ENCODE assay signal across 14 cellular contexts in the genomic region with DNA sequence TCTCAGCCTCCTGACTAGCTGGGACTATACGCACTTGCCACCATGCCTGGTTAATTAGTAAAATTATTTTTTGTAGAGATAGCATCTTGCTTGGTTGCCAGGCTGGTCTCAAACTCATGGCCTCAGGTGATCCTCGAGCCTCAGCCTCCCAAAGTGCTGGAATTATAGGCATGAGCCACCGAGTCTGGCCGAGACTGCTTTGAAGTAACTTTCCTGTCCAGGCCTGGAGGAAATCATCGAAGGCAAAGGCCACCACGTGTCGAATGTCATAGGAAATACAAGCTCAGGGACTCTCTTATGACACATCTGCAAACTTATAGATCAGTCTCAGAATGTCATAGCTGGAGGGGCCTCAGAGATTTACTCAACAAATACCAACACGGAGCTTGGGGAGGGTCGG. TPM values are rescaled to one million over a fixed set of nuclear protein-coding genes. Genes with fewer than 3 reads are reported as not detected.
DNase-seq lines count a peak whose midpoint lies in the region; ATAC-seq and TF ChIP-seq lines count a peak whose summit lies in the region.
"Had no signal": no experiment of that assay in that cellular context is flagged by ENCODE, and none has a peak within 500 bp of the region (broad histone marks: within the 10 kb centered on the region; RNA-seq: fewer than 3 reads in every experiment).

No MANE protein-coding gene starts in this region.

- no peak overlapping the region for H3K4me3 Mint-ChIP-seq in T-helper 1 cell treated with Interleukin-12 subunit alpha and Interleukin-12 subunit beta and Interleukin-4 antibody, amounts not matched to agents 30 μg/mL and 1 μg/mL, for 36 hours
- H3K4me3 Mint-ChIP-seq: stimulated activated naive CD8-positive, alpha-beta T cell treated with anti-CD3 and anti-CD28 coated beads, Interleukin-15, Interleukin-2, amounts not matched to agents 100 ng/mL and 50 ng/mL, for 24 hours had no signal

- H3K27ac ChIP-seq in colonic mucosa (peak overlapping the region; percentile 31), suprapubic skin (peak overlapping the region; percentile 79)
- H3K27ac ChIP-seq: 22Rv1 had no signal

- peaks cover 57% of the 10 kb centered on the region for H3K4me1 Mint-ChIP-seq in T-helper 1 cell treated with Interleukin-12 subunit alpha and Interleukin-12 subunit beta and Interleukin-4 antibody, amounts not matched to agents 30 μg/mL and 1 μg/mL, for 36 hours (ENCODE audit: low read depth)

- intact Hi-C loops in colonic mucosa (cut with DNase I) (no loop called here), mucosa of descending colon (cut with DNase I, micrococcal nuclease) (no loop called here)

- H3K4me3 ChIP-seq in colonic mucosa: no peak overlapping the region
- H3K4me3 ChIP-seq in suprapubic skin: no peak overlapping the region
- H3K4me3 ChIP-seq in mucosa of descending colon: no peak overlapping the region

- no peaks in the 10 kb centered on the region for H3K9me3 Mint-ChIP-seq in T-helper 1 cell treated with Interleukin-12 subunit alpha and Interleukin-12 subunit beta and Interleukin-4 antibody, amounts not matched to agents 30 μg/mL and 1 μg/mL, for 36 hours
- H3K9me3 Mint-ChIP-seq: naive B cell; stimulated activated naive CD8-positive, alpha-beta T cell treated with anti-CD3 and anti-CD28 coated beads, Interleukin-15, Interleukin-2, amounts not matched to agents 100 ng/mL and 50 ng/mL, for 24 hours had no signal

- H3K27me3 ChIP-seq in colonic mucosa (no peaks in the 10 kb centered on the region), suprapubic skin (no peaks in the 10 kb centered on the region)

- TF ChIP-seq EP300 in suprapubic skin (IDR thresholded peaks at IDR 0.05): no peak

- no peak for TF ChIP-seq POLR2A in suprapubic skin (IDR thresholded peaks at IDR 0.05)

- H3K9me3 ChIP-seq in colonic mucosa: no peaks in the 10 kb centered on the region
- H3K9me3 ChIP-seq in suprapubic skin: no peaks in the 10 kb centered on the region
- no peaks in the 10 kb centered on the region for H3K9me3 ChIP-seq in mucosa of descending colon

- peak overlapping the region; percentile 80 for H3K27ac Mint-ChIP-seq in T-helper 1 cell treated with Interleukin-12 subunit alpha and Interleukin-12 subunit beta and Interleukin-4 antibody, amounts not matched to agents 30 μg/mL and 1 μg/mL, for 36 hours
- H3K27ac Mint-ChIP-seq: stimulated activated naive CD8-positive, alpha-beta T cell treated with anti-CD3 and anti-CD28 coated beads, Interleukin-15, Interleukin-2, amounts not matched to agents 100 ng/mL and 50 ng/mL, for 24 hours had no signal

- H3K36me3 Mint-ChIP-seq in T-helper 1 cell treated with Interleukin-12 subunit alpha and Interleukin-12 subunit beta and Interleukin-4 antibody, amounts not matched to agents 30 μg/mL and 1 μg/mL, for 36 hours (ENCODE audit: low read depth): peaks cover 24% of the 10 kb centered on the region

- H3K9ac ChIP-seq in colonic mucosa (ENCODE audit: low read depth in 2 of 2, low read length in 2 of 2): no peak overlapping the region

- TF ChIP-seq CTCF in colonic mucosa (IDR thresholded peaks at IDR 0.05) (no peak), suprapubic skin (IDR thresholded peaks at IDR 0.05) (no peak), mucosa of descending colon (IDR thresholded peaks at IDR 0.05) (no peak)

- no peak for DNase-seq in T-helper 1 cell
- no peak for DNase-seq in colonic mucosa
- peak; percentile 75 for DNase-seq in mesenteric fat pad (ENCODE audit: low spot score)
- DNase-seq in suprapubic skin (ENCODE audit: low spot score in 2 of 2): no peak
- DNase-seq in mucosa of descending colon: no peak
- DNase-seq: DMS153, naive B cell, NCI-H1417, NCI-H82 had no signal

- no peaks in the 10 kb centered on the region for H3K36me3 ChIP-seq in colonic mucosa
- no peaks in the 10 kb centered on the region for H3K36me3 ChIP-seq in suprapubic skin
- H3K36me3 ChIP-seq in mucosa of descending colon (ENCODE audit: low read depth): no peaks in the 10 kb centered on the region

- 57% methylated on average over 9 of the region's 9 CpGs for WGBS in suprapubic skin

- H3K27me3 Mint-ChIP-seq in T-helper 1 cell treated with Interleukin-12 subunit alpha and Interleukin-12 subunit beta and Interleukin-4 antibody, amounts not matched to agents 30 μg/mL and 1 μg/mL, for 36 hours (ENCODE audit: low read depth): no peaks in the 10 kb centered on the region
- H3K27me3 Mint-ChIP-seq: naive B cell; stimulated activated naive CD8-positive, alpha-beta T cell treated with anti-CD3 and anti-CD28 coated beads, Interleukin-15, Interleukin-2, amounts not matched to agents 100 ng/mL and 50 ng/mL, for 24 hours had no signal

- no peak for ATAC-seq in GM21423 (IDR thresholded peaks at IDR 0.05; ENCODE audit: unreplicated experiment)
- no peak for ATAC-seq in mucosa of descending colon
- ATAC-seq in SK-N-SH treated with all-trans-retinoic acid at 6 μM for 48 hours: no peak

- H3K4me1 ChIP-seq in colonic mucosa (no peaks in the 10 kb centered on the region), suprapubic skin (peaks cover 59% of the 10 kb centered on the region), mucosa of descending colon (ENCODE audit: low read depth) (no peaks in the 10 kb centered on the region)

TF ChIP-seq in SK-N-SH treated with all-trans-retinoic acid at 6 μM for 48 hours, 23 proteins besides CTCF, POLR2A, EP300 and RAD21:
- no peak for TF ChIP-seq ZFP3 (CRISPR knock-in tag; IDR thresholded peaks at IDR 0.05)

RNA-seq across cellular contexts. Expression of gene RAPGEF1, which starts 25.1 kb away (rescaled TPM):
- total RNA-seq in colonic mucosa: 10 to 100 TPM; 47.2 to 58.6 TPM
- total RNA-seq in mesenteric fat pad: 106 TPM
- total RNA-seq in suprapubic skin: 10 to 100 TPM; 43.0 to 58.3 (median 51.7) TPM
- total RNA-seq in mucosa of descending colon: 100 to 1,000 TPM in 1 of 3 donors, 10 to 100 TPM in 2; 67.1 to 103 (median 84.2) TPM
